In the genomic region with DNA sequence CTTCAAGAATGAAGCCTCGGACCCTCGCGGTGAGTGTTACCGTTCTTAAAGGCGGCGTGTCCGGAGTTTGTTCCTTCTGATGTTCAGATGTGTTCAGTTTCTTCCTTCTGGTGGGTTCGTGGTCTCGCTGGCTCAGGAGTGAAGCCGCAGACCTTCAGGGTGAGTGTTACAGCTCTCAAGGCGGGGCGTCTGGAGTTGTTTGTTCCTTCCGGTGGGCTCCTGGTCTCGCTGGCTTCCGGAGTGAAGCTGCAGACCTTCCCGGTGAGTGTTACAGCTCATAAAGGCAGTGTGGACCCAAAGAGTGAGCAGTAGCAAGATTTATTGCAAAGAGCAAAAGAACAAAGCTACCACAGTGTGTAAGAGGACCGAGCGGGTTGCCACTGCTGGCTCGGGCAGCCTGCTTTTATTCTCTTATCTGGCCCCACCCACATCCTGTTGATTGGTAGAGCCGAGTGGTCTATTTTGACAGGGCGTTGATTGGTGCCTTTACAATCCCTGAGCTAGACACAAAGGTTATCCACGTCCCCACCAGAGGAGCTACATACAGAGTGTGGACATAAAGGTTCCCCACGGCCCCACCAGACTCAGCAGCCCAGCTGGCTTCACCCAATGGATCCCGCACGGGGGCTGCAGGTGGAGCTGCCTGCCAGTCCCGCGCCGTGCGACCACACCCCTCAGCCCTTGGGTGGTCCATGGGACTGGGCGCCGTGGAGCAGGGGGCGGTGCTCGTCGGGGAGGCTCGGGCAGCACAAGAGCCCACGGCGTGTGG, we compare ENCODE assay signal across 8 cellular contexts.
DNase-seq lines count a peak whose midpoint lies in the region; FAIRE-seq and TF ChIP-seq lines count a peak whose summit lies in the region.
"Not testable (repeated sequence)": the region's sequence is repeated elsewhere in the genome, so short reads cannot be mapped to it uniquely, and the experiment has no call there.

No MANE protein-coding gene starts in this region.

- 58 to 63% methylated on average over 26 to 37 of the region's 37 CpGs for WGBS in testis, 2 donors

- CTCF ChIA-PET in Calu3 (lab: Charles Lee), result not testable (repeated sequence)

- H3K27ac Mint-ChIP-seq in Calu3 (ENCODE audit: unreplicated experiment); activated naive CD8-positive, alpha-beta T cell: not testable (repeated sequence)
- peak overlapping the region; percentile 20 for H3K27ac Mint-ChIP-seq in T-helper 1 cell treated with Interleukin-12 subunit alpha and Interleukin-12 subunit beta and Interleukin-4 antibody, amounts not matched to agents 30 μg/mL and 1 μg/mL, for 36 hours

- BruUV-seq in Calu3 (replicated peaks; lab: Mats Ljungman, UMichigan), result not testable (repeated sequence)

- DNase-seq in Calu3 (peak; percentile 14), H4 (ENCODE audit: low spot score) (peak; percentile 78), Kasumi-1 (lab: John Stamatoyannopoulos, UW) (peak; percentile 6 to 11), kidney (peak; percentile 64), testis (peak; percentile 53)
- DNase-seq in activated CD8-positive, alpha-beta memory T cell treated with anti-CD3 and anti-CD28 coated beads for 24 hours, result peak; percentile 56

- not testable (repeated sequence) for H3K36me3 ChIP-seq in kidney (ENCODE audit: control insufficient read depth in 1 of 2, insufficient read depth in 2 of 2, low read length in 2 of 2); testis (ENCODE audit: low read depth, missing control alignments)

- peaks cover 10% of the 10 kb centered on the region for H3K4me1 Mint-ChIP-seq in Calu3 (ENCODE audit: low read depth, unreplicated experiment)
- H3K4me1 Mint-ChIP-seq in T-helper 1 cell treated with Interleukin-12 subunit alpha and Interleukin-12 subunit beta and Interleukin-4 antibody, amounts not matched to agents 30 μg/mL and 1 μg/mL, for 36 hours (ENCODE audit: low read depth); activated naive CD8-positive, alpha-beta T cell (ENCODE audit: low read depth): not testable (repeated sequence)

- peak overlapping the region; percentile 84 for H3K4me3 Mint-ChIP-seq in Calu3 (ENCODE audit: low read depth, unreplicated experiment)
- peak overlapping the region; percentile 69 for H3K4me3 Mint-ChIP-seq in T-helper 1 cell treated with Interleukin-12 subunit alpha and Interleukin-12 subunit beta and Interleukin-4 antibody, amounts not matched to agents 30 μg/mL and 1 μg/mL, for 36 hours
- peak overlapping the region; percentile 11 for H3K4me3 Mint-ChIP-seq in activated naive CD8-positive, alpha-beta T cell

- not testable (repeated sequence) for H3K4me1 ChIP-seq in kidney (ENCODE audit: control insufficient read depth in 1 of 2, insufficient read depth in 1 of 2, low read depth in 1 of 2, low read length in 2 of 2); testis

- FAIRE-seq in kidney (lab: Jason Lieb, UNC), result not testable (repeated sequence)

- not testable (repeated sequence) for H3K27ac ChIP-seq in kidney (ENCODE audit: low read depth in 2 of 2, low read length in 2 of 2); testis

- not testable (repeated sequence) for H3K4me3 ChIP-seq in kidney (ENCODE audit: low read length in 2 of 2)
- peak overlapping the region; percentile 40 to 53 for H3K4me3 ChIP-seq in testis

- H3K9me3 Mint-ChIP-seq in Calu3 (ENCODE audit: low read depth, unreplicated experiment); activated naive CD8-positive, alpha-beta T cell (ENCODE audit: low read depth): not testable (repeated sequence)
- H3K9me3 Mint-ChIP-seq in T-helper 1 cell treated with Interleukin-12 subunit alpha and Interleukin-12 subunit beta and Interleukin-4 antibody, amounts not matched to agents 30 μg/mL and 1 μg/mL, for 36 hours, result peaks cover 32% of the 10 kb centered on the region

- not testable (repeated sequence) for H3K27me3 Mint-ChIP-seq in Calu3 (ENCODE audit: unreplicated experiment); T-helper 1 cell treated with Interleukin-12 subunit alpha and Interleukin-12 subunit beta and Interleukin-4 antibody, amounts not matched to agents 30 μg/mL and 1 μg/mL, for 36 hours (ENCODE audit: low read depth); activated naive CD8-positive, alpha-beta T cell

- TF ChIP-seq CTCF in Calu3 (IDR thresholded peaks at IDR 0.05; ENCODE audit: unreplicated experiment); kidney (IDR thresholded peaks at IDR 0.05; ENCODE audit: borderline replicate concordance, extremely low read depth, insufficient read depth); testis (IDR thresholded peaks at IDR 0.05): not testable (repeated sequence)

- H3K9ac ChIP-seq in kidney (ENCODE audit: low read length in 2 of 2), result not testable (repeated sequence)

- TF ChIP-seq POLR2A in testis (IDR thresholded peaks at IDR 0.05), result not testable (repeated sequence)

- H3K27me3 ChIP-seq in testis, result not testable (repeated sequence)

- not testable (repeated sequence) for H3K9me3 ChIP-seq in kidney (ENCODE audit: control insufficient read depth in 1 of 2, low read length in 2 of 2); testis

- intact Hi-C loops in Calu3 (cut with micrococcal nuclease; ENCODE audit: unreplicated experiment); kidney (cut with DNase I); testis (cut with DNase I; ENCODE audit: low total_unique reads): not testable (repeated sequence)

- peaks cover 17% of the 10 kb centered on the region for H3K36me3 Mint-ChIP-seq in Calu3 (ENCODE audit: insufficient read depth, unreplicated experiment)
- not testable (repeated sequence) for H3K36me3 Mint-ChIP-seq in T-helper 1 cell treated with Interleukin-12 subunit alpha and Interleukin-12 subunit beta and Interleukin-4 antibody, amounts not matched to agents 30 μg/mL and 1 μg/mL, for 36 hours (ENCODE audit: low read depth); activated naive CD8-positive, alpha-beta T cell

Comparison
In these comparisons a context has a peak if more than half of its experiments do, and no peak if none do; other contexts are left out.
1. DNase-seq: peak in every context shown above with its lines; median percentile 78 in H4; 64 in kidney; 56 in activated CD8-positive, alpha-beta memory T cell treated with anti-CD3 and anti-CD28 coated beads for 24 hours; 53 in testis; 14 in Calu3; 8 in Kasumi-1.
2. H3K4me3 Mint-ChIP-seq: peak in every context shown above with its lines; median percentile 84 in Calu3; 69 in T-helper 1 cell treated with Interleukin-12 subunit alpha and Interleukin-12 subunit beta and Interleukin-4 antibody, amounts not matched to agents 30 μg/mL and 1 μg/mL, for 36 hours; 11 in activated naive CD8-positive, alpha-beta T cell.